16 cellular contexts compared by ENCODE assay signal in the genomic region with DNA sequence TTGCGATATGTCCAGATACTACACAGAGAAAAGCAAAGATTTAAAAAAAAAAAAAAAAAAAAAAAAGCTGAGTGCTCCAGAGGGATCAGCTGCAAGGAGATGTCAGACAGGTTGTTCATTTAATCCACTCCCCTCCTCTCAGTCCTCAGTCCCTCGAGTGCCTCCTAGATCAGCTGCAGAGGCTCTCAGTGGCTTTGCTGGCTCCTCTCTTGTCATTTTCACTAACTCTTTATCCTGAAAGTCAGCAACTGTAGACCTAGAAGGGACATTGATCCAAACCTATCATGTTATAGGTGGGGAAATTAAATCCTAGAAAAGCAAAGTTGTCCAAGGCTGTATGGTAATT.
DNase-seq lines count a peak whose midpoint lies in the region; ATAC-seq, FAIRE-seq and TF ChIP-seq lines count a peak whose summit lies in the region.
"Had no signal": no experiment of that assay in that cellular context is flagged by ENCODE, and none has a peak within 500 bp of the region (broad histone marks: within the 10 kb centered on the region; RNA-seq: fewer than 3 reads in every experiment).

No MANE protein-coding gene starts in this region.

- no peak for FAIRE-seq in astrocyte (lab: Jason Lieb, UNC)
- FAIRE-seq: D721Med had no signal

- H3K9me3 Mint-ChIP-seq in astrocyte (ENCODE audit: unreplicated experiment), result peaks cover 1% of the 10 kb centered on the region
- H3K9me3 Mint-ChIP-seq: activated T-helper 17 cell treated with anti-CD3 and anti-CD28 coated beads, Interleukin-2, amount 50 U/mL, for 72 hours; endodermal cell; natural killer cell had no signal

- H3K4me1 ChIP-seq in astrocyte (ENCODE audit: insufficient read depth, low read length) (peaks cover 3% of the 10 kb centered on the region), stomach (peaks cover 0 to 21% (median 11%) of the 10 kb centered on the region in 4 donors)

- no peak for TF ChIP-seq EP300 in stomach (IDR thresholded peaks at IDR 0.05)

- WGBS in stomach, 5 donors, result 26 to 49% (median 29%) methylated on average over 2 of the region's 2 CpGs

- no peaks in the 10 kb centered on the region for H3K9me3 ChIP-seq in astrocyte (ENCODE audit: insufficient read depth, low read depth, low read length)
- no peaks in the 10 kb centered on the region for H3K9me3 ChIP-seq in stomach
- H3K9me3 ChIP-seq: lower lobe of right lung had no signal

- no peaks in the 10 kb centered on the region for H3K79me2 ChIP-seq in astrocyte (ENCODE audit: insufficient read depth, low read length)

- H3K27me3 Mint-ChIP-seq in astrocyte (ENCODE audit: low read depth, unreplicated experiment), result no peaks in the 10 kb centered on the region

- no peak overlapping the region for H3K27ac Mint-ChIP-seq in astrocyte (ENCODE audit: unreplicated experiment)
- H3K27ac Mint-ChIP-seq: activated T-helper 17 cell treated with anti-CD3 and anti-CD28 coated beads, Interleukin-2, amount 50 U/mL, for 72 hours; endodermal cell; natural killer cell had no signal

- no peaks in the 10 kb centered on the region for H4K20me1 ChIP-seq in astrocyte (ENCODE audit: insufficient read depth, low read length)

- H3K4me3 ChIP-seq in astrocyte (ENCODE audit: insufficient read depth, low read depth, low read length) (no peak overlapping the region), stomach (no peak overlapping the region)
- H3K4me3 ChIP-seq: lower lobe of right lung had no signal

- H3K27me3 ChIP-seq in astrocyte (ENCODE audit: insufficient read depth, low read length) (no peaks in the 10 kb centered on the region), stomach (no peaks in the 10 kb centered on the region)

- no peaks in the 10 kb centered on the region for H3K36me3 Mint-ChIP-seq in astrocyte (ENCODE audit: low read depth, unreplicated experiment)
- H3K36me3 Mint-ChIP-seq: natural killer cell had no signal

- intact Hi-C loops in stomach (cut with DNase I; ENCODE audit: low total_unique reads), result loop anchor here (5.0 kb wide), 1 partner anchor 108 kb away; no protein-coding TSS in a partner anchor

- no peak overlapping the region for H2AFZ ChIP-seq in astrocyte (ENCODE audit: low read depth, low read length)

- no peaks in the 10 kb centered on the region for H3K4me1 Mint-ChIP-seq in astrocyte (ENCODE audit: low read depth, unreplicated experiment)
- H3K4me1 Mint-ChIP-seq: activated T-helper 17 cell treated with anti-CD3 and anti-CD28 coated beads, Interleukin-2, amount 50 U/mL, for 72 hours had no signal

- no peak overlapping the region for H3K9ac ChIP-seq in astrocyte (ENCODE audit: low read length)

- H3K4me3 Mint-ChIP-seq in astrocyte (ENCODE audit: unreplicated experiment), result no peak overlapping the region
- H3K4me3 Mint-ChIP-seq: activated T-helper 17 cell treated with anti-CD3 and anti-CD28 coated beads, Interleukin-2, amount 50 U/mL, for 72 hours; endodermal cell; natural killer cell had no signal

- peak; percentile 91 for DNase-seq in DMS153 (lab: John Stamatoyannopoulos, UW)
- DNase-seq in NCI-H1417 (lab: John Stamatoyannopoulos, UW), result peak; percentile 61 to 96 (median 89)
- peak; percentile 89 for DNase-seq in NCI-H345 (lab: John Stamatoyannopoulos, UW)
- DNase-seq in astrocyte (ENCODE audit: low read depth), result no peak
- no peak for DNase-seq in stomach
- no peak for DNase-seq in mucosa of gallbladder (ENCODE audit: low spot score)
- no peak for DNase-seq in HUDEP-2 (lab: John Stamatoyannopoulos, UW; ENCODE audit: unreplicated experiment in 76 of 76)
- DNase-seq: central memory CD4-positive, alpha-beta T cell; endodermal cell; lower lobe of right lung; natural killer cell; stimulated activated CD4-positive, alpha-beta T cell treated with anti-CD3 and anti-CD28 coated beads, Interleukin-15, amount 100 ng/mL, for 24 hours; SW 1271 had no signal

- no peak for TF ChIP-seq POLR2A in stomach (IDR thresholded peaks at IDR 0.05)

- TF ChIP-seq CTCF in astrocyte (IDR thresholded peaks at IDR 0.05; ENCODE audit: insufficient read depth, low read depth, low read length), result no peak
- TF ChIP-seq CTCF in stomach (IDR thresholded peaks at IDR 0.05), result no peak

- ATAC-seq in GM18868 (IDR thresholded peaks at IDR 0.05; ENCODE audit: unreplicated experiment), result no peak
- ATAC-seq: activated T-helper 17 cell treated with anti-CD3 and anti-CD28 coated beads, Interleukin-2, amount 50 U/mL, for 72 hours; natural killer cell had no signal

- H3K27ac ChIP-seq in astrocyte (ENCODE audit: low read depth, low read length), result no peak overlapping the region
- H3K27ac ChIP-seq in stomach, result peak overlapping the region in 2 of 5 donors; percentile 7 to 22
- H3K27ac ChIP-seq: lower lobe of right lung had no signal

- H3K4me2 ChIP-seq in astrocyte (ENCODE audit: low read length), result peak overlapping the region; percentile 53

- H3K36me3 ChIP-seq in astrocyte (ENCODE audit: insufficient read depth, low read length), result no peaks in the 10 kb centered on the region
- no peaks in the 10 kb centered on the region for H3K36me3 ChIP-seq in stomach
- H3K36me3 ChIP-seq: lower lobe of right lung had no signal

Comparison
In these comparisons a context has a peak if more than half of its experiments do, and no peak if none do; other contexts are left out.
1. DNase-seq: peak in DMS153 (single experiment), NCI-H1417 (3 of 3) and NCI-H345 (single experiment); none in astrocyte (single experiment), stomach (single experiment), mucosa of gallbladder (single experiment) and HUDEP-2 (0 of 76).